Comparison of ENCODE assay signal across 29 cellular contexts in the genomic region with DNA sequence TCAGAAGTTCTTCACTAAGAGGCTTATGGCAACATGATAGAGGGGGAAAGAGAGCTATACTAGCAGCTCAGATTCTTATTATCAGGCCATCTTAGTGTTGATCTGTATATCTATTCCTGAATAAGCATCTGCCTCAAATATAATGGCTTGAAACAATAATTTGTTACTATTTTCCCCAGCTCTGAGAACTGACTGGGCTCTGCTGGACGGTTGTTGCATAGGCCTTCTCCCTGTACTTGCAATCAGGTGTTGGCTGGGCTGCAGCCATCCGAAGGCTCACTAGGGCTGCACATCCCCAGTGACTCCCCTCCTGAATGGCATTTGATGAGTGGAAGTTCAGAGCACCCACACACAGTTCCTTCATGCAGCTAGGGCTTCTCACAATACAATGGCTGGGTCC.
"Had no signal": no experiment of that assay in that cellular context is flagged by ENCODE, and none has a peak within 500 bp of the region (broad histone marks: within the 10 kb centered on the region; RNA-seq: fewer than 3 reads in every experiment).

No MANE protein-coding gene starts in this region.

- DNase-seq: hypothalamus; immature natural killer cell; kidney; left colon; left lung; lower lobe of right lung; mammary epithelial cell; mesendoderm; naive B cell; natural killer cell; nephron progenitor cell; ovary; spleen; stimulated activated CD4-positive, alpha-beta T cell treated with anti-CD3 and anti-CD28 coated beads, Interleukin-4, amount 100 ng/mL, for 24 hours; stimulated activated naive CD4-positive, alpha-beta T cell; tibial artery; trophoblast cell; upper lobe of right lung had no signal

- H3K36me3 Mint-ChIP-seq: immature natural killer cell; mesothelial cell of epicardium; naive B cell; natural killer cell; stimulated activated effector memory CD8-positive, alpha-beta T cell treated with anti-CD3 and anti-CD28 coated beads, Interleukin-12 subunit alpha, Interleukin-12 subunit beta, amount 100 ng/mL, for 72 hours had no signal

- H3K4me1 ChIP-seq: lower lobe of right lung, suprapubic skin, tibial artery, upper lobe of right lung had no signal

- H3K4me1 Mint-ChIP-seq: immature natural killer cell; mesothelial cell of epicardium; naive B cell; natural killer cell; stimulated activated effector memory CD8-positive, alpha-beta T cell treated with anti-CD3 and anti-CD28 coated beads, Interleukin-12 subunit alpha, Interleukin-12 subunit beta, amount 100 ng/mL, for 72 hours had no signal

- H3K36me3 ChIP-seq: left lung, lower lobe of right lung, ovary, right atrium auricular region, spleen, suprapubic skin, thoracic aorta, tibial artery, upper lobe of right lung had no signal

- H3K9me3 Mint-ChIP-seq: natural killer cell; stimulated activated effector memory CD8-positive, alpha-beta T cell treated with anti-CD3 and anti-CD28 coated beads, Interleukin-12 subunit alpha, Interleukin-12 subunit beta, amount 100 ng/mL, for 72 hours had no signal

- H3K27me3 Mint-ChIP-seq: naive B cell; progenitor cell of endocrine pancreas; stimulated activated naive CD8-positive, alpha-beta T cell treated with anti-CD3 and anti-CD28 coated beads, Interleukin-15, Interleukin-2, amounts not matched to agents 100 ng/mL and 50 ng/mL, for 24 hours had no signal

- H3K4me3 Mint-ChIP-seq: immature natural killer cell; mesothelial cell of epicardium; naive B cell; natural killer cell; nephron progenitor cell; stimulated activated effector memory CD8-positive, alpha-beta T cell treated with anti-CD3 and anti-CD28 coated beads, Interleukin-12 subunit alpha, Interleukin-12 subunit beta, amount 100 ng/mL, for 72 hours; stimulated activated naive CD8-positive, alpha-beta T cell treated with anti-CD3 and anti-CD28 coated beads, Interleukin-15, Interleukin-2, amounts not matched to agents 100 ng/mL and 50 ng/mL, for 24 hours had no signal

- H3K27ac ChIP-seq: left lung, lower lobe of right lung, ovary, right atrium auricular region, skin epidermis, suprapubic skin, thoracic aorta, tibial artery, upper lobe of right lung had no signal

- H3K9me3 ChIP-seq: left lung, ovary, suprapubic skin, thoracic aorta, upper lobe of right lung had no signal

- H3K27me3 ChIP-seq: ovary, right atrium auricular region, suprapubic skin, tibial artery, upper lobe of right lung had no signal

- H3K27ac Mint-ChIP-seq: immature natural killer cell; mesothelial cell of epicardium; naive B cell; natural killer cell; nephron progenitor cell; progenitor cell of endocrine pancreas; stimulated activated effector memory CD8-positive, alpha-beta T cell treated with anti-CD3 and anti-CD28 coated beads, Interleukin-12 subunit alpha, Interleukin-12 subunit beta, amount 100 ng/mL, for 72 hours; stimulated activated naive CD8-positive, alpha-beta T cell treated with anti-CD3 and anti-CD28 coated beads, Interleukin-15, Interleukin-2, amounts not matched to agents 100 ng/mL and 50 ng/mL, for 24 hours had no signal

- ATAC-seq: left colon; left lung; lower lobe of right lung; natural killer cell; sciatic nerve; stimulated activated effector memory CD8-positive, alpha-beta T cell treated with anti-CD3 and anti-CD28 coated beads, Interleukin-12 subunit alpha, Interleukin-12 subunit beta, amount 100 ng/mL, for 72 hours; upper lobe of right lung had no signal

- FAIRE-seq: islet of Langerhans, kidney, urothelium cell line had no signal

- H3K4me3 ChIP-seq: left lung, lower lobe of right lung, ovary, right atrium auricular region, skin epidermis, spleen, suprapubic skin, thoracic aorta, tibial artery, upper lobe of right lung had no signal
